In genomic region chr6:35213161-35213823, GRCh38 we compare ENCODE assay signal across 8 cellular contexts. TPM values are rescaled to one million over a fixed set of nuclear protein-coding genes. Genes with fewer than 3 reads are reported as not detected.
DNase-seq lines count a peak whose midpoint lies in the region; ATAC-seq and TF ChIP-seq lines count a peak whose summit lies in the region.

No MANE protein-coding gene starts in this region.

- H3K36me3 Mint-ChIP-seq in natural killer cell = no peaks in the 10 kb centered on the region

- ATAC-seq in natural killer cell (no peak), HG03097 (IDR thresholded peaks at IDR 0.05; ENCODE audit: low FRiP score, unreplicated experiment) (no peak), GM21723 (IDR thresholded peaks at IDR 0.05; ENCODE audit: unreplicated experiment) (no peak), HG02840 (IDR thresholded peaks at IDR 0.05; ENCODE audit: low FRiP score, unreplicated experiment) (no peak)

- intact Hi-C loops in natural killer cell (cut with micrococcal nuclease) = no loop called here

- H3K27ac Mint-ChIP-seq in natural killer cell = no peak overlapping the region

- H3K9me3 Mint-ChIP-seq in natural killer cell = no peaks in the 10 kb centered on the region

- peaks cover 59 to 78% of the 10 kb centered on the region in 2 donors for H3K27me3 Mint-ChIP-seq in natural killer cell (ENCODE audit: low read depth in 2 of 2)

- H3K4me3 Mint-ChIP-seq in natural killer cell = peak overlapping the region; percentile 80

- peaks cover 5 to 13% of the 10 kb centered on the region in 2 donors for H3K4me1 Mint-ChIP-seq in natural killer cell

- no peak for TF ChIP-seq CTCF in natural killer cell (IDR thresholded peaks at IDR 0.05)

- DNase-seq in AG20443 (ENCODE audit: low spot score) = peak; percentile 43
- DNase-seq in HuH-7.5 (ENCODE audit: low spot score) = peak; percentile 46
- peak; percentile 94 for DNase-seq in ecto neural progenitor cell (ENCODE audit: low spot score)
- DNase-seq in natural killer cell = no peak
- no peak for DNase-seq in AG08396 (ENCODE audit: low spot score)

RNA-seq across cellular contexts. Expression of gene SCUBE3, which starts 0.5 kb away (rescaled TPM):
- under 1 TPM in 2 of 3 donors, not detected in 1; 0.25 to 0.31 TPM for total RNA-seq in natural killer cell

RNA-seq across cellular contexts. Expression of gene ZNF76, which starts 46.2 kb away (rescaled TPM):
- 10 to 100 TPM; 62.7 to 81.6 (median 64.6) TPM for total RNA-seq in natural killer cell

Comparison
In these comparisons a context has a peak if more than half of its experiments do, and no peak if none do; other contexts are left out.
1. DNase-seq: peak in AG20443 (single experiment), HuH-7.5 (single experiment) and ecto neural progenitor cell (single experiment); none in natural killer cell (single experiment) and AG08396 (single experiment).